In the genomic region with DNA sequence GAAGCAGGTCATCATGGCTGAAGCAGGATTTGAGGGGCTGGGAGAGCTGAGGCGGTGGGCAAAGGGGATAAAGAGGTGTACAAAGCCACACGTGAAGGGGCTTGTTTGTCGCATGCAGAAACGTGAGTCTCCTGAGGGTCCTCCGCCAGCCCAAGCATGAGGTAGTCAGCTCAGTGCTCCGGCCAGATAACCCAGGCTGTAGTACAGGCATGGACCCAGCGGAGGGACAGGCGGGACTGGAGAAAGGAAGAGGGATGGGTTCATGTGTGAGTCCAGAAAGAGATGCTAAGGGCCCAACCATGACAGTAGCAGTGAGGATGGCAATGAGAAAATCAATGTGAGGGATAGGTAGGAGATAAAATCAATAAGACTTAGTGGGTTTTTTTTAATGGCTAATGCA, we compare ENCODE assay signal across 1 cellular context.
TF ChIP-seq lines count a peak whose summit lies in the region.

No MANE protein-coding gene starts in this region.

TF ChIP-seq in A549, 52 proteins besides CTCF, POLR2A, EP300 and RAD21:
- TF ChIP-seq JUNB (IDR thresholded peaks at IDR 0.05): no peak
- no peak for TF ChIP-seq EHMT2 (IDR thresholded peaks at IDR 0.05; ENCODE audit: low read depth)
- TF ChIP-seq, protein P1, sequence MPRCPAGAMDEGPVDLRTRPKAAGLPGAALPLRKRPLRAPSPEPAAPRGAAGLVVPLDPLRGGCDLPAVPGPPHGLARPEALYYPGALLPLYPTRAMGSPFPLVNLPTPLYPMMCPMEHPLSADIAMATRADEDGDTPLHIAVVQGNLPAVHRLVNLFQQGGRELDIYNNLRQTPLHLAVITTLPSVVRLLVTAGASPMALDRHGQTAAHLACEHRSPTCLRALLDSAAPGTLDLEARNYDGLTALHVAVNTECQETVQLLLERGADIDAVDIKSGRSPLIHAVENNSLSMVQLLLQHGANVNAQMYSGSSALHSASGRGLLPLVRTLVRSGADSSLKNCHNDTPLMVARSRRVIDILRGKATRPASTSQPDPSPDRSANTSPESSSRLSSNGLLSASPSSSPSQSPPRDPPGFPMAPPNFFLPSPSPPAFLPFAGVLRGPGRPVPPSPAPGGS (IDR thresholded peaks at IDR 0.05): no peak
- TF ChIP-seq TFCP2L1 (CRISPR knock-in tag; IDR thresholded peaks at IDR 0.05): no peak
- no peak for TF ChIP-seq FOXS1 (CRISPR knock-in tag; IDR thresholded peaks at IDR 0.05)
- TF ChIP-seq SMC3 (IDR thresholded peaks at IDR 0.05): no peak
- no peak for TF ChIP-seq MAFK (IDR thresholded peaks at IDR 0.05; ENCODE audit: partially characterized antibody)
- TF ChIP-seq KDM1A (IDR thresholded peaks at IDR 0.05; ENCODE audit: low read depth): no peak
- no peak for TF ChIP-seq CBX8 (IDR thresholded peaks at IDR 0.05)
- TF ChIP-seq HDAC2 (IDR thresholded peaks at IDR 0.05): no peak
